ENCODE assay signal across 1 cellular context in the genomic region with DNA sequence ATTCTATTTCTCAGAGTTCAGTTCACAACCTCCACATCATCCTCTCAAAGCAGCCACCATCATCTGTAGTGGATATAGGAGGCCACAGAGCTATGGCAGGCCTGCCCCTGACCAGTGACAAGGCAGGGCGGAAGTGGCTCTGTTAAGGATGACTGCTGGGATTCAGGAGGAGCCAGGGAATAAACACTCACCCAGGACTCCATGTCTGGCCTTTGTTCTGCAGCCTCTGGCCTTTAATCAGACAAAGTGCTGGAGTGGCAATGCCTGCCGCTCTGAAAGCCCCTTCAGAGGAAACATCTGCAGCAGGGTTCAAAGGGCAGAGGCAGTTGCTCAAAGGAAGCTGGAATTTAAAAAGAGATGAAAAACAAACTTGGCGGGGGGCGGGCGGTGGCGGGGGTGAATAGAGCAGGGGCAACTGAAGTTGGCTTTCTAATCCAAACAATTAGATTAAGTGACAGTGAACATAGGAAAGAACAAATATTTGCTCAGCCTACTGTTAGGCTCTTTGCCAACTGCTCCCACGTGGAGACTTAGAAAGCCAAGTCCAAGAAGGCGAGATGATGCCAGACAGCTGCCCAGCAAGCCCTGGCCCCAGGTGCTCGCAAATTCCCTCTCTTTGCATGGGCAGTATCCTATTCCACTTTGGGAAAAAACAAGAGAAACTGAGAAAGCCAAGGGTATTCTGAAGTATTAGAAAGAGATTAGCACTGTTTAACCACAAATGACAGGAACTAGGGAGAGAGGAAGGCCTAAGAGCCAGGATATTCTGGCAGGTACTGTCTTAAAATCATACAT.
TF ChIP-seq lines count a peak whose summit lies in the region.

No MANE protein-coding gene starts in this region.

TF ChIP-seq in HepG2, 621 proteins besides CTCF, POLR2A, EP300 and RAD21 (continued from another document and continues in another):
- no peak for TF ChIP-seq HMGXB3 (CRISPR knock-in tag; IDR thresholded peaks at IDR 0.05; ENCODE audit: borderline replicate concordance)
- TF ChIP-seq ZNF660 (CRISPR knock-in tag; IDR thresholded peaks at IDR 0.05; ENCODE audit: borderline replicate concordance, low read depth), result no peak
- no peak for TF ChIP-seq E2F1 (CRISPR knock-in tag; IDR thresholded peaks at IDR 0.05)
- no peak for TF ChIP-seq FUBP1 (CRISPR knock-in tag; IDR thresholded peaks at IDR 0.05; ENCODE audit: borderline replicate concordance)
- TF ChIP-seq ZNF414 (CRISPR knock-in tag; IDR thresholded peaks at IDR 0.05), result no peak
- TF ChIP-seq NFIB (CRISPR knock-in tag; IDR thresholded peaks at IDR 0.05; ENCODE audit: borderline replicate concordance), result no peak
- TF ChIP-seq PRDM15 (CRISPR knock-in tag; IDR thresholded peaks at IDR 0.05), result no peak
- no peak for TF ChIP-seq ZNF225 (CRISPR knock-in tag; IDR thresholded peaks at IDR 0.05)
- no peak for TF ChIP-seq SNAI1 (CRISPR knock-in tag; IDR thresholded peaks at IDR 0.05; ENCODE audit: borderline replicate concordance)
- no peak for TF ChIP-seq ZKSCAN5 (CRISPR knock-in tag; IDR thresholded peaks at IDR 0.05)
- no peak; the same call in 1 of the 2 replicates for TF ChIP-seq HMG20A (CRISPR knock-in tag; IDR thresholded peaks at IDR 0.05; ENCODE audit: borderline replicate concordance)
- no peak for TF ChIP-seq ZNF816 (CRISPR knock-in tag; IDR thresholded peaks at IDR 0.05; ENCODE audit: borderline replicate concordance)
- TF ChIP-seq ZBTB7A (CRISPR knock-in tag; IDR thresholded peaks at IDR 0.05), result no peak
- no peak for TF ChIP-seq ZNF367 (CRISPR knock-in tag; IDR thresholded peaks at IDR 0.05; ENCODE audit: borderline replicate concordance)
- no peak for TF ChIP-seq ZNF143 (CRISPR knock-in tag; IDR thresholded peaks at IDR 0.05)
- no peak for TF ChIP-seq ZNF33A (CRISPR knock-in tag; IDR thresholded peaks at IDR 0.05; ENCODE audit: borderline replicate concordance)
- no peak for TF ChIP-seq RBM22 (optimal IDR thresholded peaks at IDR 0.05; ENCODE audit: low read length)
- TF ChIP-seq, protein P1, sequence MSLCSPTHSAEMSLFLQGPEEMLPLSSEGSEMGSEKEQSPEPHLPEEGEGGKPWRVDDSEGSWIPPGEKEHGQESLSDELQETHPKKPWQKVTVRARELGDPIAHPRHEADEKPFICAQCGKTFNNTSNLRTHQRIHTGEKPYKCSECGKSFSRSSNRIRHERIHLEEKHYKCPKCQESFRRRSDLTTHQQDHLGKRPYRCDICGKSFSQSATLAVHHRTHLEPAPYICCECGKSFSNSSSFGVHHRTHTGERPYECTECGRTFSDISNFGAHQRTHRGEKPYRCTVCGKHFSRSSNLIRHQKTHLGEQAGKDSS (CRISPR knock-in tag; IDR thresholded peaks at IDR 0.05; ENCODE audit: borderline replicate concordance, low read depth), result no peak
- no peak for TF ChIP-seq ZNF264 (CRISPR knock-in tag; IDR thresholded peaks at IDR 0.05)
- no peak for TF ChIP-seq LRRFIP1 (CRISPR knock-in tag; conservative IDR thresholded peaks at IDR 0.05)
- no peak for TF ChIP-seq ARID2 (CRISPR knock-in tag; IDR thresholded peaks at IDR 0.05; ENCODE audit: borderline replicate concordance)
- TF ChIP-seq AKNA (CRISPR knock-in tag; IDR thresholded peaks at IDR 0.05; ENCODE audit: borderline replicate concordance), result no peak
- no peak for TF ChIP-seq KDM1A (CRISPR knock-in tag; IDR thresholded peaks at IDR 0.05)
- no peak for TF ChIP-seq ISX (CRISPR knock-in tag; conservative IDR thresholded peaks at IDR 0.05)
- no peak for TF ChIP-seq ZNF446 (CRISPR knock-in tag; IDR thresholded peaks at IDR 0.05)
- TF ChIP-seq SRY (CRISPR knock-in tag; IDR thresholded peaks at IDR 0.05), result no peak
- TF ChIP-seq ARHGAP35 (CRISPR knock-in tag; IDR thresholded peaks at IDR 0.05; ENCODE audit: borderline replicate concordance), result no peak
- TF ChIP-seq ZNF343 (CRISPR knock-in tag; IDR thresholded peaks at IDR 0.05), result no peak
